In genomic region chr1:19209990-19210771, GRCh38 we compare ENCODE assay signal across 1 cellular context.
A peak's percentile ranks its signal among the peaks of the same experiment; 100 is the strongest.
TF ChIP-seq lines count a peak whose summit lies in the region.

Gene UBR4 (minus strand): TSS chr1:19210266. CDS start chr1:19210248, 18 bp downstream.

TF ChIP-seq in HepG2, 621 proteins besides CTCF, POLR2A, EP300 and RAD21 (continued from another document and continues in another):
- peak; percentile 86; the same call in 1 of the 2 replicates for TF ChIP-seq WIZ (CRISPR knock-in tag; IDR thresholded peaks at IDR 0.05)
- TF ChIP-seq NCOA2 (CRISPR knock-in tag; IDR thresholded peaks at IDR 0.05), result peak; percentile 59; the same call in 1 of the 2 replicates
- peak; percentile 93 for TF ChIP-seq YY1 (IDR thresholded peaks at IDR 0.05; ENCODE audit: insufficient read depth, insufficient replicate concordance, low read depth, low read length)
- TF ChIP-seq NFAT5 (CRISPR knock-in tag; IDR thresholded peaks at IDR 0.05), result peak; percentile 78; the same call in 1 of the 2 replicates
- peak; percentile 90; the same call in 2 of the 3 replicates for TF ChIP-seq MXI1 (IDR thresholded peaks at IDR 0.05; ENCODE audit: borderline replicate concordance, low read depth, low read length)
- peak; percentile 88 for TF ChIP-seq NAIF1 (CRISPR knock-in tag; IDR thresholded peaks at IDR 0.05; ENCODE audit: borderline replicate concordance)
- TF ChIP-seq JDP2 (CRISPR knock-in tag; IDR thresholded peaks at IDR 0.05; ENCODE audit: borderline replicate concordance), result no peak; the same call in 1 of the 2 replicates
- TF ChIP-seq PATZ1 (CRISPR knock-in tag; IDR thresholded peaks at IDR 0.05), result peak; percentile 94
- TF ChIP-seq ZNF652 (CRISPR knock-in tag; IDR thresholded peaks at IDR 0.05; ENCODE audit: borderline replicate concordance, low read depth), result 0 out of 2 replicates have a peak, but pooled peaks have one; percentile 7
- TF ChIP-seq NR1H2 (CRISPR knock-in tag; IDR thresholded peaks at IDR 0.05; ENCODE audit: borderline replicate concordance, low read depth), result 0 out of 2 replicates have a peak, but pooled peaks have one; percentile 53
- peak; percentile 68; the same call in 1 of the 2 replicates for TF ChIP-seq HOXD1 (CRISPR knock-in tag; IDR thresholded peaks at IDR 0.05)
- no peak for TF ChIP-seq SYNCRIP (IDR thresholded peaks at IDR 0.05; ENCODE audit: insufficient read depth, low read depth, low read length)
- peak; percentile 77 for TF ChIP-seq BCL6 (CRISPR knock-in tag; IDR thresholded peaks at IDR 0.05)
- peak; percentile 76 for TF ChIP-seq ZNF503 (CRISPR knock-in tag; IDR thresholded peaks at IDR 0.05)
- no peak for TF ChIP-seq CBX2 (IDR thresholded peaks at IDR 0.05; ENCODE audit: low read depth, low read length)
- TF ChIP-seq CBX2 (CRISPR knock-in tag; IDR thresholded peaks at IDR 0.05; ENCODE audit: low read depth), result no peak
- peak; percentile 85; the same call in 1 of the 2 replicates for TF ChIP-seq ZNF773 (CRISPR knock-in tag; IDR thresholded peaks at IDR 0.05; ENCODE audit: borderline replicate concordance)
- no peak for TF ChIP-seq ZNF616 (CRISPR knock-in tag; IDR thresholded peaks at IDR 0.05; ENCODE audit: low read depth)
- TF ChIP-seq CEBPZ (IDR thresholded peaks at IDR 0.05; ENCODE audit: low read length), result no peak
- no peak; the same call in none of the 2 replicates for TF ChIP-seq HNF1B (CRISPR knock-in tag; IDR thresholded peaks at IDR 0.05)
- TF ChIP-seq GATAD2A (CRISPR knock-in tag; IDR thresholded peaks at IDR 0.05), result peak; percentile 79
- TF ChIP-seq ETV6 (CRISPR knock-in tag; conservative IDR thresholded peaks at IDR 0.05), result no peak
- peak; percentile 54; the same call in 1 of the 2 replicates for TF ChIP-seq ZNF572 (CRISPR knock-in tag; IDR thresholded peaks at IDR 0.05)
- no peak for TF ChIP-seq FLYWCH1 (CRISPR knock-in tag; IDR thresholded peaks at IDR 0.05)
- TF ChIP-seq TRIM22 (IDR thresholded peaks at IDR 0.05), result no peak
- no peak for TF ChIP-seq ATM (IDR thresholded peaks at IDR 0.05; ENCODE audit: borderline replicate concordance)
- no peak for TF ChIP-seq KLF13 (CRISPR knock-in tag; IDR thresholded peaks at IDR 0.05)
- peak; percentile 36; the same call in 1 of the 2 replicates for TF ChIP-seq REXO4 (CRISPR knock-in tag; IDR thresholded peaks at IDR 0.05; ENCODE audit: borderline replicate concordance)
- no peak for TF ChIP-seq ZNF20 (CRISPR knock-in tag; IDR thresholded peaks at IDR 0.05)
- peak; percentile 95 for TF ChIP-seq THAP11 (CRISPR knock-in tag; IDR thresholded peaks at IDR 0.05)
- no peak for TF ChIP-seq ZNF30 (CRISPR knock-in tag; IDR thresholded peaks at IDR 0.05)
- TF ChIP-seq HDAC2 (CRISPR knock-in tag; IDR thresholded peaks at IDR 0.05), result peak; percentile 79
- no peak for TF ChIP-seq GPBP1L1 (CRISPR knock-in tag; IDR thresholded peaks at IDR 0.05)
- no peak; the same call in 1 of the 2 replicates for TF ChIP-seq ZKSCAN8 (CRISPR knock-in tag; IDR thresholded peaks at IDR 0.05; ENCODE audit: borderline replicate concordance)
- peak; percentile 47 for TF ChIP-seq MNT (IDR thresholded peaks at IDR 0.05)
- TF ChIP-seq RFXAP (CRISPR knock-in tag; IDR thresholded peaks at IDR 0.05; ENCODE audit: borderline replicate concordance), result peak; percentile 82; the same call in 1 of the 2 replicates
- TF ChIP-seq SETDB1 (CRISPR knock-in tag; IDR thresholded peaks at IDR 0.05; ENCODE audit: borderline replicate concordance), result no peak
- TF ChIP-seq ZBTB43 (CRISPR knock-in tag; conservative IDR thresholded peaks at IDR 0.05), result no peak; the same call in 1 of the 2 replicates
- TF ChIP-seq MAX (IDR thresholded peaks at IDR 0.05), result peak; percentile 98
- TF ChIP-seq KLF15 (CRISPR knock-in tag; IDR thresholded peaks at IDR 0.05; ENCODE audit: borderline replicate concordance), result 0 out of 2 replicates have a peak, but pooled peaks have one; percentile 62
